In the genomic region with DNA sequence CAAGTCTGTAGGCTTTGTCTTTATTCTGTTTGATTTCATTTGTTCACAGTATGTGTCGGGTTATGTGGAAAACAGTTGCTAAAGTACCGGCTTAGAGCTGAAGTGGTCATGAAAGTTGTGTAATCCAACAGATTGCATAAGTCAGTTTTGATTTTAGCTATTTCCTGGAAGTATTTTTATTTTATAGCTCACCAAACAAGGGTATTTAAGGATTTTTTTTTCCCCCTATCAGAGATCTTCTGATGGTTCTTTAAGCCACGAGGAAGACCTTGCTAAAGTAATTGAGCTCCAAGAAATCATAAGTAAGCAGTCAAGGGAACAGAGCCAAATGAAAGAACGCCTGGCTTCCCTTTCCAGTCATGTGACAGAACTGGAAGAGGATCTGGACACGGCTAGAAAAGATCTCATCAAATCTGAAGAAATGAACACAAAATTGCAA, we compare ENCODE assay signal across 10 cellular contexts. TPM values are rescaled to one million over a fixed set of nuclear protein-coding genes. Genes with fewer than 3 reads are reported as not detected.
DNase-seq lines count a peak whose midpoint lies in the region; ATAC-seq and TF ChIP-seq lines count a peak whose summit lies in the region.
"Had no signal": no experiment of that assay in that cellular context is flagged by ENCODE, and none has a peak within 500 bp of the region (broad histone marks: within the 10 kb centered on the region; RNA-seq: fewer than 3 reads in every experiment).

No MANE protein-coding gene starts in this region.

- H3K9me3 ChIP-seq in BLaER1 treated with 17β-estradiol and CSF1 and Interleukin-3, amounts not matched to agents 10 nM and 100 nM (replicated peaks in 1 of 11), result no peaks in the 10 kb centered on the region
- H3K9me3 ChIP-seq in adrenal gland (replicated peaks in 1 of 3) (no peaks in the 10 kb centered on the region), right atrium auricular region (no peaks in the 10 kb centered on the region), gastrocnemius medialis (no peaks in the 10 kb centered on the region)

- intact Hi-C loops in adrenal gland (cut with DNase I) (no loop called here), gastrocnemius medialis (cut with DNase I; ENCODE audit: low total_unique reads) (loop anchor here (2.0 kb wide), 1 partner anchor 56 kb away; the partner anchor contains the start of gene PPFIA1)

- peaks cover 37 to 100% (median 98%) of the 10 kb centered on the region in 11 experiments for H3K36me3 ChIP-seq in BLaER1 treated with 17β-estradiol and CSF1 and Interleukin-3, amounts not matched to agents 10 nM and 100 nM
- peaks cover 0 to 37% of the 10 kb centered on the region in 2 donors for H3K36me3 ChIP-seq in adrenal gland (replicated peaks in 1 of 2)
- peaks cover 40% of the 10 kb centered on the region for H3K36me3 ChIP-seq in right atrium auricular region
- H3K36me3 ChIP-seq in gastrocnemius medialis, result peaks cover 0 to 58% of the 10 kb centered on the region in 2 donors

- DNase-seq in adrenal gland (peak in 5 of 7 donors; percentile 45 to 66 (median 59)), right atrium auricular region (ENCODE audit: low spot score) (no peak), gastrocnemius medialis (peak; percentile 10 to 35), hepatic stellate cell (ENCODE audit: low spot score) (no peak), NCI-H2081 (lab: John Stamatoyannopoulos, UW) (no peak)
- DNase-seq: activated naive CD4-positive, alpha-beta T cell treated with anti-CD3 and anti-CD28 coated beads, Interleukin-2, amount 50 U/mL, for 16 hours; NCI-H748 treated with DMSO at 0.1 percent for 48 hours had no signal

- H3K4me2 ChIP-seq in BLaER1 treated with 17β-estradiol and CSF1 and Interleukin-3, amounts not matched to agents 10 nM and 100 nM, result peak overlapping the region in 7 of 11 experiments; percentile 17 to 92 (median 68); a peak in 14 of 22 replicates

- TF ChIP-seq CTCF in adrenal gland (IDR thresholded peaks at IDR 0.05), result no peak
- TF ChIP-seq CTCF in right atrium auricular region (IDR thresholded peaks at IDR 0.05), result no peak
- no peak for TF ChIP-seq CTCF in gastrocnemius medialis (IDR thresholded peaks at IDR 0.05 in 4 of 5, conservative IDR thresholded peaks at IDR 0.05 in 1 of 5)

- peak overlapping the region in 6 of 11 experiments; percentile 31 to 68 (median 53); a peak in 8 of 22 replicates for H3K9ac ChIP-seq in BLaER1 treated with 17β-estradiol and CSF1 and Interleukin-3, amounts not matched to agents 10 nM and 100 nM

- peak; percentile 80 to 87 for ATAC-seq in gastrocnemius medialis
- ATAC-seq in HG03097 (IDR thresholded peaks at IDR 0.05; ENCODE audit: low FRiP score, unreplicated experiment), result no peak
- no peak for ATAC-seq in HG02798 (IDR thresholded peaks at IDR 0.05; ENCODE audit: poor library complexity, unreplicated experiment)

- peak overlapping the region in 2 of 10 experiments; percentile 1 to 4; a peak in 2 of 20 replicates for H3K4me3 ChIP-seq in BLaER1 treated with 17β-estradiol and CSF1 and Interleukin-3, amounts not matched to agents 10 nM and 100 nM
- H3K4me3 ChIP-seq in adrenal gland (peak overlapping the region in 1 of 4 donors; percentile 32), right atrium auricular region (no peak overlapping the region), gastrocnemius medialis (no peak overlapping the region)

- in situ Hi-C loops in gastrocnemius medialis (cut with MboI; ENCODE audit: low sequenced_read_pairs in 4 of 4), result no loop called here

- peaks cover 0 to 35% (median 0%) of the 10 kb centered on the region in 11 experiments; a peak in 8 of 22 replicates for H4K20me1 ChIP-seq in BLaER1 treated with 17β-estradiol and CSF1 and Interleukin-3, amounts not matched to agents 10 nM and 100 nM

- 23 to 42% (median 37%) methylated on average over 5 of the region's 5 CpGs for WGBS in adrenal gland, 4 donors

- H3K4me1 ChIP-seq in BLaER1 treated with 17β-estradiol and CSF1 and Interleukin-3, amounts not matched to agents 10 nM and 100 nM, result peaks cover 0 to 85% (median 44%) of the 10 kb centered on the region in 10 experiments; a peak in 14 of 20 replicates
- H3K4me1 ChIP-seq in adrenal gland (replicated peaks in 1 of 2), result peaks cover 16 to 37% of the 10 kb centered on the region in 2 donors
- no peaks in the 10 kb centered on the region for H3K4me1 ChIP-seq in right atrium auricular region
- H3K4me1 ChIP-seq in gastrocnemius medialis, result peaks cover 12 to 22% of the 10 kb centered on the region in 2 donors

- TF ChIP-seq POLR2A in adrenal gland (IDR thresholded peaks at IDR 0.05), result no peak
- TF ChIP-seq POLR2A in gastrocnemius medialis (IDR thresholded peaks at IDR 0.05), result no peak

- H3K27ac ChIP-seq in BLaER1 treated with 17β-estradiol and CSF1 and Interleukin-3, amounts not matched to agents 10 nM and 100 nM, result peak overlapping the region in 10 of 11 experiments; percentile 0 to 81 (median 64); a peak in 16 of 22 replicates
- H3K27ac ChIP-seq in adrenal gland (peak overlapping the region; percentile 17 to 80 (median 65)), right atrium auricular region (peak overlapping the region; percentile 61 to 69), gastrocnemius medialis (peak overlapping the region; percentile 40 to 68 (median 58))

- no peaks in the 10 kb centered on the region for H3K27me3 ChIP-seq in BLaER1 treated with 17β-estradiol and CSF1 and Interleukin-3, amounts not matched to agents 10 nM and 100 nM
- H3K27me3 ChIP-seq in adrenal gland (no peaks in the 10 kb centered on the region), right atrium auricular region (no peaks in the 10 kb centered on the region), gastrocnemius medialis (no peaks in the 10 kb centered on the region)

RNA-seq across cellular contexts. Expression of gene PPFIA1, which starts 55.9 kb away (rescaled TPM):
- 10 to 100 TPM; 25.8 to 58.6 (median 41.6) TPM for total RNA-seq in adrenal gland
- polyA plus RNA-seq in adrenal gland, result 10 to 100 TPM; 28.9 to 33.1 (median 32.9) TPM
- 10 to 100 TPM; 28.7 to 45.9 TPM for total RNA-seq in right atrium auricular region
- total RNA-seq in gastrocnemius medialis, result 10 to 100 TPM; 36.3 to 90.6 (median 46.0) TPM

Comparison
In these comparisons a context has a peak if more than half of its experiments do, and no peak if none do; other contexts are left out.
1. DNase-seq: peak in adrenal gland (5 of 7) and gastrocnemius medialis (2 of 2); none in right atrium auricular region (single experiment), hepatic stellate cell (single experiment) and NCI-H2081 (0 of 2).
2. ATAC-seq: peak in gastrocnemius medialis (2 of 2); none in HG03097 (single experiment) and HG02798 (single experiment).
3. Peak in every context shown above with its lines, with median percentiles within 50 percentile points of each other: H3K27ac ChIP-seq.